In the genomic region with DNA sequence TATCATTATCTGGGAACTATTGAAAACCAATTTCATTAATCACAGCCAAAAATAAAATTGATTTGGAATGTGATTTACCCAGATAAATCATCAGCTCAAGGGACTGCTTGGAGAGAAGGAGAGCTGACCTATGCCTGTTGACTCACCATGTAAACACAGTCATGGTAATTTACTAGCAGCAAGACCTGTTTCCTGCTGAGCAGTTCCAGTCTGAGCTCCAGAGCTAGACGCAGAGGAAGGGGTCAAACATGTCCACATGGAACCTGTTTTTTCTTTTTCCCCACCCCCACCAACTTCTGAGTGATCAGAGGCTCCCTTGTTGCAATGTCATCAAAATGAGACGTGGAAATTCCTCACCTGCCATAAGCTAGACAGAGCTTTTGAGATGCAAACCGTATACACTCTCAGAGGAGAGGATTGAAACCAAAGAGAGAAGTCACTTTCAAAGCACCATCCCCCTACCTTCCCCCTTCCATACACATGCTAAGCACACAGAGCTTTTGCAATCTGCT, we compare ENCODE assay signal across 8 cellular contexts. TPM values are rescaled to one million over a fixed set of nuclear protein-coding genes. Genes with fewer than 3 reads are reported as not detected.
A peak's percentile ranks its signal among the peaks of the same experiment; 100 is the strongest.
DNase-seq lines count a peak whose midpoint lies in the region; ATAC-seq and TF ChIP-seq lines count a peak whose summit lies in the region.

No MANE protein-coding gene starts in this region.

- peaks cover 3 to 12% (median 7%) of the 10 kb centered on the region in 3 donors for H3K4me1 Mint-ChIP-seq in CD8-positive, alpha-beta memory T cell

- peak overlapping the region; percentile 66 to 88 (median 74) for H3K27ac ChIP-seq in body of pancreas
- H3K27ac ChIP-seq in CD8-positive, alpha-beta memory T cell (ENCODE audit: low read depth, low read length), result no peak overlapping the region

- no peaks in the 10 kb centered on the region for H3K36me3 Mint-ChIP-seq in CD8-positive, alpha-beta memory T cell

- H3K27ac Mint-ChIP-seq in CD8-positive, alpha-beta memory T cell, result peak overlapping the region in 1 of 8 donors; percentile 41

- TF ChIP-seq POLR2A in body of pancreas (IDR thresholded peaks at IDR 0.05), result peak in 2 of 3 donors; percentile 13 to 36

- no peak overlapping the region for H3K4me3 ChIP-seq in body of pancreas
- H3K4me3 ChIP-seq in CD8-positive, alpha-beta memory T cell (ENCODE audit: low read length), result no peak overlapping the region

- ATAC-seq in body of pancreas, result peak; percentile 92

- H3K27me3 ChIP-seq in body of pancreas, result no peaks in the 10 kb centered on the region
- no peaks in the 10 kb centered on the region for H3K27me3 ChIP-seq in CD8-positive, alpha-beta memory T cell (ENCODE audit: insufficient read depth, low read length, poor library complexity, severe bottlenecking)

- WGBS in body of pancreas, 2 donors, result 20 to 24% methylated on average over 3 of the region's 3 CpGs

- CTCF ChIA-PET in CD8-positive, alpha-beta memory T cell (lab: Charles Lee), result interaction anchor here (0.7 kb wide), 1 partner anchor 12 kb away, joined by 3 read pairs; no protein-coding TSS in a partner anchor

- H3K9me3 Mint-ChIP-seq in CD8-positive, alpha-beta memory T cell, result no peaks in the 10 kb centered on the region

- no peaks in the 10 kb centered on the region for H3K36me3 ChIP-seq in body of pancreas (replicated peaks in 1 of 2; ENCODE audit: insufficient read depth in 1 of 2, low read depth in 2 of 2)
- H3K36me3 ChIP-seq in CD8-positive, alpha-beta memory T cell (ENCODE audit: insufficient read depth, low read length), result no peaks in the 10 kb centered on the region

- intact Hi-C loops in body of pancreas (cut with DNase I), result no loop called here
- intact Hi-C loops in posterior cingulate gyrus (cut with DNase I), result loop anchor here (2.0 kb wide), 1 partner anchor 201 kb away; no protein-coding TSS in a partner anchor

- DNase-seq in NCI-H345 (lab: John Stamatoyannopoulos, UW) (peak; percentile 58), NCI-H345 treated with DMSO at 0.1 percent for 48 hours (lab: John Stamatoyannopoulos, UW; ENCODE audit: unreplicated experiment) (no peak), NCI-H2196 (lab: John Stamatoyannopoulos, UW; ENCODE audit: unreplicated experiment) (peak; percentile 33), body of pancreas (peak; percentile 52 to 78 (median 62)), medulla oblongata (ENCODE audit: extremely low spot score) (peak; percentile 44), NCI-H446 treated with DMSO at 0.1 percent for 48 hours (lab: John Stamatoyannopoulos, UW) (no peak), posterior cingulate gyrus (no peak)
- DNase-seq in CD8-positive, alpha-beta memory T cell, result no peak

- POLR2A ChIA-PET in CD8-positive, alpha-beta memory T cell (lab: Charles Lee), result no interaction called here

- H3K4me1 ChIP-seq in body of pancreas, result peaks cover 35% of the 10 kb centered on the region
- no peaks in the 10 kb centered on the region for H3K4me1 ChIP-seq in CD8-positive, alpha-beta memory T cell (ENCODE audit: insufficient read depth, low read length)

- H3K9me3 ChIP-seq in body of pancreas, result no peaks in the 10 kb centered on the region
- H3K9me3 ChIP-seq in CD8-positive, alpha-beta memory T cell (ENCODE audit: low read length), result no peaks in the 10 kb centered on the region

- TF ChIP-seq CTCF in body of pancreas (IDR thresholded peaks at IDR 0.05), result no peak

- no peak overlapping the region for H3K4me3 Mint-ChIP-seq in CD8-positive, alpha-beta memory T cell

- peaks cover 0 to 3% of the 10 kb centered on the region in 2 donors for H3K27me3 Mint-ChIP-seq in CD8-positive, alpha-beta memory T cell

RNA-seq across cellular contexts. Expression of a gene that starts 56.0 kb away (rescaled TPM):
- 10 to 100 TPM; 35.0 to 76.8 TPM for total RNA-seq in body of pancreas
- 1 to 10 TPM; 6.1 to 6.5 TPM for total RNA-seq in CD8-positive, alpha-beta memory T cell
- 0.39 TPM for polyA plus RNA-seq in CD8-positive, alpha-beta memory T cell

Comparison
In these comparisons a context has a peak if more than half of its experiments do, and no peak if none do; other contexts are left out.
1. DNase-seq: peak in NCI-H345 (single experiment), NCI-H2196 (single experiment), body of pancreas (4 of 4) and medulla oblongata (single experiment); none in NCI-H345 treated with DMSO at 0.1 percent for 48 hours (single experiment), NCI-H446 treated with DMSO at 0.1 percent for 48 hours (single experiment), posterior cingulate gyrus (0 of 10) and CD8-positive, alpha-beta memory T cell (0 of 5).
2. RNA of a gene that starts 56.0 kb away (total RNA-seq): 35.0 to 76.8 TPM in body of pancreas; 6.1 to 6.5 TPM in CD8-positive, alpha-beta memory T cell; every median in the first group is over 4 times any median in the second.